Comparison of ENCODE assay signal across 35 cellular contexts in the genomic region with DNA sequence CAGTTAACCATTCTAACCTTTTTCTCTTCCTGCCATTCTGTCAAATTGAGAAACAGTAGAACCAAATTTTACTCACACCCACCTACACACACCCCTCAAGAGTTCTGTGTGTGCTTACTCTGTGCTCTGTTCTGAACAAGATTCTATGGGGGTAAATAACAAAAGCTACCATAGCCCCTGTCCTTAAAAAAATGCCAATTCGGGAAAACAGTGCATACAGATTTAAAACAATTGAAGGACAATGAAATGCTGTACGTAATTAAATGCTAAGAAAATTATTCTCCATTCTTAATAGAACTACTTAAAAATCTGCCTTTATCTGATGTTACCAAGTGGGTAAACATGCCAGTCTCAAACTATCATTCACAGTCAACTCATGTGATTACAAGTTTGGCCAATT.
"Had no signal": no experiment of that assay in that cellular context is flagged by ENCODE, and none has a peak within 500 bp of the region (broad histone marks: within the 10 kb centered on the region; RNA-seq: fewer than 3 reads in every experiment).

No MANE protein-coding gene starts in this region.

- H3K4me3 ChIP-seq: MG63 had no signal

- DNase-seq: Kasumi-1, MG63, MM.1S, MV-4-11, NCI-H1048, NCI-H1092, NCI-H1092 treated with DMSO at 0.1 percent for 48 hours, NCI-H1105, NCI-H1105 treated with DMSO at 0.1 percent for 48 hours, NCI-H1417, NCI-H1417 treated with DMSO at 0.1 percent for 48 hours, NCI-H1436, NCI-H1436 treated with DMSO at 0.1 percent for 48 hours, NCI-H146, NCI-H1694, NCI-H1694 treated with DMSO at 0.1 percent for 48 hours, NCI-H187, NCI-H187 treated with DMSO at 0.1 percent for 48 hours, NCI-H1930, NCI-H2029, NCI-H2029 treated with DMSO at 0.1 percent for 48 hours, NCI-H2081, NCI-H2081 treated with DMSO at 0.1 percent for 48 hours, NCI-H2107, NCI-H2171, NCI-H2171 treated with DMSO at 0.1 percent for 48 hours, NCI-H2227 treated with DMSO at 0.1 percent for 48 hours, NCI-H226, NCI-H345, NCI-H446, NCI-H446 treated with DMSO at 0.1 percent for 48 hours, NCI-H510A, NCI-H510A treated with DMSO at 0.1 percent for 48 hours, NCI-H524, NCI-H524 treated with DMSO at 0.1 percent for 48 hours had no signal

- H3K27me3 ChIP-seq: MG63 had no signal

- H3K36me3 ChIP-seq: MG63 had no signal
